Comparison of ENCODE assay signal across 13 cellular contexts in the genomic region with DNA sequence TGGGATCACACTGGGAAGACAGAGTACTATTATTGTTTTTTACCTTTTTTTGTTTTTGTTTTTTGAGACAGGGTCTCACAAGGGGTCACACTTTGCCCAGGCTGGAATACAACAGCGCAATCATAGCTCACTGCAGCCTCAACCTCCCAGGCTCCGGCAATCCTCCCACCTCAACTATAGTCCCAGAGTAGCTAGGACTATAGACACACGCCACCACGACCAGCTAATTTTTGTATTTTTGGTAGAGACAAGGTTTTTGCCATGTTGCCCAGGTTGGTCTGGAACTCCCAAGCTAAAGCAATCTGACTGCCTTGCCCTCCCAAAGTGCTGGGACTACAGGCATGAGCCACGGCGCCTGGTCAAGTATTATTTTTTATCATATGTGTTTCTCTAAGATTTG.
DNase-seq lines count a peak whose midpoint lies in the region; ATAC-seq, FAIRE-seq and TF ChIP-seq lines count a peak whose summit lies in the region.
"Had no signal": no experiment of that assay in that cellular context is flagged by ENCODE, and none has a peak within 500 bp of the region (broad histone marks: within the 10 kb centered on the region; RNA-seq: fewer than 3 reads in every experiment).

No MANE protein-coding gene starts in this region.

- H3K4me2 ChIP-seq in endothelial cell of umbilical vein (ENCODE audit: insufficient read depth, low read length), result peak overlapping the region; percentile 9

- no peak for ATAC-seq in Panc1
- no peak for ATAC-seq in GM21423 (IDR thresholded peaks at IDR 0.05; ENCODE audit: unreplicated experiment)

- peaks cover 6% of the 10 kb centered on the region for H3K4me1 Mint-ChIP-seq in CD14-positive monocyte

- TF ChIP-seq CTCF in CD14-positive monocyte (IDR thresholded peaks at IDR 0.05) (no peak), Panc1 (IDR thresholded peaks at IDR 0.05) (no peak), endothelial cell of umbilical vein (IDR thresholded peaks at IDR 0.05; ENCODE audit: extremely low read depth in 1 of 2, insufficient read depth in 1 of 2, low read depth in 1 of 2, low read length in 2 of 2) (no peak)

- DNase-seq in CD14-positive monocyte (ENCODE audit: low spot score), result no peak
- no peak for DNase-seq in Panc1 (ENCODE audit: low read depth, low spot score)
- DNase-seq in endothelial cell of umbilical vein (ENCODE audit: low read depth, low spot score), result no peak
- DNase-seq in hypothalamus (lab: John Stamatoyannopoulos, UW), result no peak
- no peak for DNase-seq in HPDE6-E6E7 (ENCODE audit: extremely low spot score)
- DNase-seq: activated CD4-positive, alpha-beta T cell treated with anti-CD3 and anti-CD28 coated beads, Interleukin-2, amount 10 ng/mL, durations not matched to agents 7 days and 5 days; erythroblast; immature natural killer cell; NCI-H510A; stimulated activated CD4-positive, alpha-beta T cell treated with anti-CD3 and anti-CD28 coated beads, Interleukin-4, amount 100 ng/mL, for 24 hours had no signal

- H3K9me3 ChIP-seq in Panc1 (ENCODE audit: control insufficient read depth, insufficient read depth, low read depth, low read length) (no peaks in the 10 kb centered on the region), endothelial cell of umbilical vein (replicated peaks; ENCODE audit: control insufficient read depth, insufficient read depth, low read length) (no peaks in the 10 kb centered on the region), skeletal muscle tissue (ENCODE audit: control insufficient read depth in 3 of 3, low read length in 3 of 3) (no peaks in the 10 kb centered on the region)

- H3K36me3 Mint-ChIP-seq in CD14-positive monocyte, result peaks cover 69 to 92% of the 10 kb centered on the region in 2 donors

- no peak overlapping the region for H2AFZ ChIP-seq in endothelial cell of umbilical vein (ENCODE audit: low read depth, low read length)

- TF ChIP-seq POLR2A in endothelial cell of umbilical vein (IDR thresholded peaks at IDR 0.05; ENCODE audit: low read depth, low read length), result no peak

- H3K9me3 Mint-ChIP-seq in CD14-positive monocyte, result no peaks in the 10 kb centered on the region
- H3K9me3 Mint-ChIP-seq: activated CD4-positive, alpha-beta T cell treated with anti-CD3 and anti-CD28 coated beads, Interleukin-2, amount 10 ng/mL, durations not matched to agents 7 days and 5 days; immature natural killer cell had no signal

- peaks cover 40% of the 10 kb centered on the region for H3K79me2 ChIP-seq in endothelial cell of umbilical vein (ENCODE audit: control insufficient read depth, insufficient read depth, low read length)

- POLR2A ChIA-PET in Panc1 (lab: Charles Lee), result interaction anchor here (0.6 to 0.7 kb wide), 2 partner anchors 291 to 736 kb away, joined by 5 to 6 read pairs; no protein-coding TSS in a partner anchor
- POLR2A ChIA-PET in endothelial cell of umbilical vein (lab: Charles Lee), result interaction anchor here (0.5 to 1.3 kb wide), 2 partner anchors 28 to 102 kb away, joined by 3 read pairs; no protein-coding TSS in a partner anchor

- H3K9ac ChIP-seq in endothelial cell of umbilical vein (replicated peaks; ENCODE audit: extremely low read depth, insufficient read depth, low read length), result peak overlapping the region; percentile 76
- H3K9ac ChIP-seq in skeletal muscle tissue (ENCODE audit: low read depth in 1 of 3, low read length in 3 of 3), result no peak overlapping the region

- H3K27ac ChIP-seq in Panc1 (ENCODE audit: low read length) (peak overlapping the region; percentile 97), endothelial cell of umbilical vein (ENCODE audit: insufficient read depth, low read depth, low read length) (peak overlapping the region; percentile 87), skeletal muscle tissue (ENCODE audit: low read depth, low read length) (peak overlapping the region; percentile 73)

- H3K27me3 Mint-ChIP-seq in CD14-positive monocyte (ENCODE audit: low read depth in 3 of 3), result peaks cover 0 to 1% (median 0%) of the 10 kb centered on the region in 3 donors
- H3K27me3 Mint-ChIP-seq: activated CD4-positive, alpha-beta T cell treated with anti-CD3 and anti-CD28 coated beads, Interleukin-2, amount 10 ng/mL, durations not matched to agents 7 days and 5 days had no signal

- H3K4me1 ChIP-seq in Panc1 (ENCODE audit: control insufficient read depth, insufficient read depth, low read length) (peaks cover 56% of the 10 kb centered on the region), endothelial cell of umbilical vein (ENCODE audit: control insufficient read depth, extremely low read depth, insufficient read depth, low read length) (peaks cover 44% of the 10 kb centered on the region), skeletal muscle tissue (ENCODE audit: control insufficient read depth in 3 of 3, insufficient read depth in 3 of 3, low read length in 3 of 3) (peaks cover 14 to 19% (median 16%) of the 10 kb centered on the region in 3 donors)

- FAIRE-seq in endothelial cell of umbilical vein (lab: Jason Lieb, UNC), result no peak
- FAIRE-seq: GM12891 had no signal

- no peaks in the 10 kb centered on the region for H3K9me1 ChIP-seq in endothelial cell of umbilical vein (replicated peaks; ENCODE audit: control insufficient read depth, extremely low read depth, insufficient read depth, low read length)

- H3K27me3 ChIP-seq in Panc1 (ENCODE audit: control insufficient read depth, insufficient read depth, low read length) (no peaks in the 10 kb centered on the region), endothelial cell of umbilical vein (ENCODE audit: control insufficient read depth in 2 of 2, insufficient read depth in 2 of 2, low read length in 2 of 2) (no peaks in the 10 kb centered on the region), skeletal muscle tissue (ENCODE audit: control insufficient read depth in 3 of 3, insufficient read depth in 3 of 3, low read length in 3 of 3) (no peaks in the 10 kb centered on the region)

- H3K4me3 ChIP-seq in Panc1 (ENCODE audit: low read depth in 2 of 2, low read length in 2 of 2) (no peak overlapping the region), endothelial cell of umbilical vein (replicated peaks in 1 of 3; ENCODE audit: insufficient read depth in 1 of 3, low read depth in 1 of 3, low read length in 3 of 3) (no peak overlapping the region), skeletal muscle tissue (ENCODE audit: low read length in 3 of 3) (no peak overlapping the region)

- H4K20me1 ChIP-seq in endothelial cell of umbilical vein (replicated peaks; ENCODE audit: control insufficient read depth, extremely low read depth, insufficient read depth, low read length), result no peaks in the 10 kb centered on the region

- CTCF ChIA-PET in Panc1 (lab: Charles Lee) (interaction anchor here (5.9 kb wide), 1 partner anchor 107 kb away, joined by 97 read pairs; no protein-coding TSS in a partner anchor), endothelial cell of umbilical vein (lab: Charles Lee) (interaction anchor here (1.1 to 7.8 kb wide), 5 partner anchors 13 to 345 kb away, joined by 4 to 739 read pairs (median 73); a partner anchor contains a TSS)

- BruUV-seq in Panc1 (replicated peaks; lab: Mats Ljungman, UMichigan) (no TSS peak), endothelial cell of umbilical vein (replicated peaks; lab: Mats Ljungman, UMichigan) (no TSS peak)

- intact Hi-C loops in CD14-positive monocyte (cut with micrococcal nuclease), result loop anchor here in 1 of 2 donors (10.0 kb wide), 1 partner anchor 349 kb away; no protein-coding TSS in a partner anchor
- intact Hi-C loops in Panc1 (cut with micrococcal nuclease; ENCODE audit: unreplicated experiment), result loop anchor here (10.0 kb wide), 2 partner anchors 59 to 229 kb away; a partner anchor contains a TSS
- intact Hi-C loops in endothelial cell of umbilical vein (cut with micrococcal nuclease), result no loop called here

- no peak overlapping the region for H3K4me3 Mint-ChIP-seq in CD14-positive monocyte
- H3K4me3 Mint-ChIP-seq: activated CD4-positive, alpha-beta T cell treated with anti-CD3 and anti-CD28 coated beads, Interleukin-2, amount 10 ng/mL, durations not matched to agents 7 days and 5 days; immature natural killer cell had no signal

- dilution Hi-C loops in endothelial cell of umbilical vein (cut with MboI; ENCODE audit: extremely low pct_ligation_motif_present, low sequenced_read_pairs), result loop anchor here (10.0 kb wide), 1 partner anchor 59 kb away; no protein-coding TSS in a partner anchor

- in situ Hi-C loops in Panc1 (cut with HindIII; ENCODE audit: low pct_unique_long_range_greater_than_20kb, low sequenced_read_pairs), result no loop called here

- H3K36me3 ChIP-seq in Panc1 (ENCODE audit: control insufficient read depth, insufficient read depth, low read length) (0 out of 2 replicates have a peak, but pooled peaks cover 4% of the 10 kb centered on the region), endothelial cell of umbilical vein (ENCODE audit: control insufficient read depth in 2 of 2, extremely low read depth in 1 of 2, insufficient read depth in 2 of 2, low read length in 2 of 2) (peaks cover 14 to 21% of the 10 kb centered on the region in 2 experiments), skeletal muscle tissue (ENCODE audit: control insufficient read depth in 3 of 3, insufficient read depth in 3 of 3, low read length in 3 of 3) (peaks cover 6 to 18% (median 16%) of the 10 kb centered on the region in 3 donors)

- peak overlapping the region in 5 of 7 donors; percentile 24 to 87 (median 44) for H3K27ac Mint-ChIP-seq in CD14-positive monocyte
- H3K27ac Mint-ChIP-seq: activated CD4-positive, alpha-beta T cell treated with anti-CD3 and anti-CD28 coated beads, Interleukin-2, amount 10 ng/mL, durations not matched to agents 7 days and 5 days had no signal

TF ChIP-seq in endothelial cell of umbilical vein, 7 proteins besides CTCF, POLR2A, EP300 and RAD21:
- TF ChIP-seq MYC (IDR thresholded peaks at IDR 0.05; ENCODE audit: low read depth, low read length) (no peak), POLR2AphosphoS5 (IDR thresholded peaks at IDR 0.05; ENCODE audit: insufficient read depth, low read depth, low read length) (no peak), JUN (IDR thresholded peaks at IDR 0.05; ENCODE audit: borderline replicate concordance, insufficient read depth, insufficient read length, low read depth) (no peak), FOS (IDR thresholded peaks at IDR 0.05; ENCODE audit: borderline replicate concordance, insufficient read depth, low read length) (no peak), GATA2 (IDR thresholded peaks at IDR 0.05; ENCODE audit: insufficient read depth, insufficient read length, low read depth, low read length) (no peak), EZH2 (IDR thresholded peaks at IDR 0.05; ENCODE audit: borderline replicate concordance, low read depth, low read length, severe bottlenecking) (no peak)
- TF ChIP-seq, protein P1, sequence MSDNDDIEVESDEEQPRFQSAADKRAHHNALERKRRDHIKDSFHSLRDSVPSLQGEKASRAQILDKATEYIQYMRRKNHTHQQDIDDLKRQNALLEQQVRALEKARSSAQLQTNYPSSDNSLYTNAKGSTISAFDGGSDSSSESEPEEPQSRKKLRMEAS (IDR thresholded peaks at IDR 0.05; ENCODE audit: insufficient read depth, insufficient read length), result no peak
